In genomic region chr12:102960766-102961487, GRCh38 we compare ENCODE assay signal across 12 cellular contexts. TPM values are rescaled to one million over a fixed set of nuclear protein-coding genes. Genes with fewer than 3 reads are reported as not detected.
A peak's percentile ranks its signal among the peaks of the same experiment; 100 is the strongest.
DNase-seq lines count a peak whose midpoint lies in the region; ATAC-seq and TF ChIP-seq lines count a peak whose summit lies in the region.
"Had no signal": no experiment of that assay in that cellular context is flagged by ENCODE, and none has a peak within 500 bp of the region (broad histone marks: within the 10 kb centered on the region; RNA-seq: fewer than 3 reads in every experiment).

No MANE protein-coding gene starts in this region.

- H3K9me2 ChIP-seq in neural cell (ENCODE audit: insufficient read depth, low read length) = no peaks in the 10 kb centered on the region
- no peaks in the 10 kb centered on the region for H3K9me2 ChIP-seq in OCI-LY7 (ENCODE audit: insufficient read depth, low read length)

- peaks cover 13% of the 10 kb centered on the region for H3F3A ChIP-seq in neural cell (ENCODE audit: insufficient read depth, low read length, poor library complexity, severe bottlenecking)

- H3K4me3 ChIP-seq in neural cell (ENCODE audit: low read length) = peak overlapping the region; percentile 61
- no peak overlapping the region for H3K4me3 ChIP-seq in OCI-LY7 (ENCODE audit: low read depth, low read length, poor library complexity, severe bottlenecking)

- peak; percentile 36 for DNase-seq in ELF-1 (ENCODE audit: low read depth, low spot score)
- peak; percentile 75 for DNase-seq in NCI-H1930 (lab: John Stamatoyannopoulos, UW)
- DNase-seq in anterior cingulate cortex (lab: John Stamatoyannopoulos, UW) = peak in 49 of 58 donors; percentile 3 to 86 (median 45)
- DNase-seq in OCI-LY7 (ENCODE audit: low spot score) = no peak
- no peak for DNase-seq in islet precursor cell
- DNase-seq: activated gamma-delta T cell treated with Interleukin-2 at 50 U/mL for 16 hours; left cardiac atrium; stimulated activated CD4-positive, alpha-beta T cell treated with anti-CD3 and anti-CD28 coated beads, Interleukin-15, amount 100 ng/mL, for 24 hours had no signal

- peak overlapping the region; percentile 57 for H3K9ac ChIP-seq in neural cell (ENCODE audit: low read length)

- no peaks in the 10 kb centered on the region for H4K20me1 ChIP-seq in neural cell (ENCODE audit: insufficient read depth)
- H4K20me1 ChIP-seq in OCI-LY7 (ENCODE audit: insufficient read depth, low read length) = no peaks in the 10 kb centered on the region

- POLR2A ChIA-PET in OCI-LY7 (lab: Charles Lee) = no interaction called here

- TF ChIP-seq CTCF in neural cell (IDR thresholded peaks at IDR 0.05; ENCODE audit: poor library complexity, severe bottlenecking) (no peak), OCI-LY7 (conservative IDR thresholded peaks at IDR 0.05; ENCODE audit: low read length) (no peak)

- TF ChIP-seq EP300 in neural cell (conservative IDR thresholded peaks at IDR 0.05; ENCODE audit: poor library complexity, severe bottlenecking) = no peak

- no TSS peak for BruUV-seq in OCI-LY7 (replicated peaks; lab: Mats Ljungman, UMichigan)

- H2AFZ ChIP-seq in neural cell (ENCODE audit: low read depth, low read length) (peak overlapping the region; percentile 10), OCI-LY7 (ENCODE audit: low read length) (no peak overlapping the region)

- H3K27ac ChIP-seq in neural cell (ENCODE audit: low read length) = peak overlapping the region; percentile 40
- no peak overlapping the region for H3K27ac ChIP-seq in OCI-LY7 (ENCODE audit: low read depth, low read length, poor library complexity, severe bottlenecking)

- no peaks in the 10 kb centered on the region for H3K9me3 ChIP-seq in neural cell (ENCODE audit: low read length)
- H3K9me3 ChIP-seq in OCI-LY7 (ENCODE audit: low read length) = no peaks in the 10 kb centered on the region

- H3K4me2 ChIP-seq in neural cell (ENCODE audit: low read length) (peak overlapping the region; percentile 93), OCI-LY7 (ENCODE audit: low read length) (no peak overlapping the region)

- no peaks in the 10 kb centered on the region for H3K4me1 ChIP-seq in OCI-LY7 (ENCODE audit: insufficient read depth, low read length, poor library complexity, severe bottlenecking)

- intact Hi-C loops in OCI-LY7 (cut with micrococcal nuclease; ENCODE audit: unreplicated experiment) = no loop called here

- no peak for TF ChIP-seq RAD21 in neural cell (conservative IDR thresholded peaks at IDR 0.05)

- H3K79me2 ChIP-seq in neural cell (replicated peaks; ENCODE audit: insufficient read depth, low read length) = peaks cover 20% of the 10 kb centered on the region
- H3K79me2 ChIP-seq in OCI-LY7 (ENCODE audit: insufficient read depth, low read depth, low read length) = no peaks in the 10 kb centered on the region

- H3K27me3 ChIP-seq in neural cell (ENCODE audit: insufficient read depth, low read depth, low read length) = peaks cover 26% of the 10 kb centered on the region

- no peak for ATAC-seq in GM21529 (IDR thresholded peaks at IDR 0.05; ENCODE audit: unreplicated experiment)
- no peak for ATAC-seq in GM21825 (IDR thresholded peaks at IDR 0.05; ENCODE audit: unreplicated experiment)
- ATAC-seq: activated CD4-positive, CD25-positive, alpha-beta regulatory T cell treated with anti-CD3 and anti-CD28 coated beads, Interleukin-2, amount 50 U/mL, for 24 hours; left cardiac atrium had no signal

- CTCF ChIA-PET in OCI-LY7 (lab: Charles Lee; ENCODE audit: unreplicated experiment) = no interaction called here

- no peaks in the 10 kb centered on the region for H3K36me3 ChIP-seq in neural cell (ENCODE audit: insufficient read depth, low read length)
- H3K36me3 ChIP-seq in OCI-LY7 (ENCODE audit: insufficient read depth, low read length) = no peaks in the 10 kb centered on the region

TF ChIP-seq in neural cell, 6 proteins besides CTCF, POLR2A, EP300 and RAD21:
- TF ChIP-seq REST (IDR thresholded peaks at IDR 0.05; ENCODE audit: borderline replicate concordance) = peak; percentile 50
- TF ChIP-seq POLR2AphosphoS5 (IDR thresholded peaks at IDR 0.05) = peak; percentile 49
- no peak for TF ChIP-seq EZH2 (IDR thresholded peaks at IDR 0.05; ENCODE audit: borderline replicate concordance, insufficient read depth, low read length, poor library complexity, severe bottlenecking)
TF ChIP-seq in neural cell: peak in this region for 2.

RNA-seq across cellular contexts. Expression of gene ASCL1, which starts 3.5 kb away (rescaled TPM):
- polyA plus RNA-seq in neural cell = 3.4 and 5.0 TPM in 2 replicates
- 6.6 and 7.3 TPM in 2 replicates for polyA minus RNA-seq in neural cell
- not detected in 2 replicates for total RNA-seq in OCI-LY7 (2014; rRNA removed; shearing (Covaris generic))
- not detected in 2 replicates for total RNA-seq in OCI-LY7 (2022)
- total RNA-seq: left cardiac atrium had no signal

RNA-seq across cellular contexts. Expression of gene PAH, which starts 43.9 kb away (rescaled TPM):
- not detected in 2 replicates for polyA plus RNA-seq in neural cell
- polyA minus RNA-seq in neural cell = not detected in 2 replicates
- not detected in 2 replicates for total RNA-seq in OCI-LY7 (2014; rRNA removed; shearing (Covaris generic))
- not detected in 2 replicates for total RNA-seq in OCI-LY7 (2022)

Comparison
In these comparisons a context has a peak if more than half of its experiments do, and no peak if none do; other contexts are left out.
1. DNase-seq: peak in ELF-1 (single experiment), NCI-H1930 (2 of 2) and anterior cingulate cortex (49 of 58); none in OCI-LY7 (single experiment) and islet precursor cell (single experiment).